Comparison of ENCODE assay signal across 23 cellular contexts in genomic region chr7:52781250-52781649, GRCh38.
"Had no signal": no experiment of that assay in that cellular context is flagged by ENCODE, and none has a peak within 500 bp of the region (broad histone marks: within the 10 kb centered on the region; RNA-seq: fewer than 3 reads in every experiment).

No MANE protein-coding gene starts in this region.

- FAIRE-seq: frontal cortex, pancreas had no signal

- H3K4me1 ChIP-seq: pancreas, right lobe of liver, stomach, thyroid gland had no signal

- H3K36me3 ChIP-seq: neutrophil, pancreas, right lobe of liver, stomach, thyroid gland had no signal

- ATAC-seq: left lobe of liver; naive thymus-derived CD8-positive, alpha-beta T cell; pancreas; right lobe of liver had no signal

- H3K27ac ChIP-seq: dorsolateral prefrontal cortex, neutrophil, pancreas, right lobe of liver, stomach, thyroid gland had no signal

- H3K4me3 ChIP-seq: dorsolateral prefrontal cortex, pancreas, right lobe of liver, smooth muscle cell, stomach, thyroid gland had no signal

- H3K27me3 ChIP-seq: dorsolateral prefrontal cortex, neutrophil, pancreas, right lobe of liver, stomach, thyroid gland had no signal

- DNase-seq: cerebellar nuclear complex; dorsolateral prefrontal cortex; effector CD4-positive, alpha-beta T cell; hypothalamus; immature natural killer cell; islet precursor cell; mesenchymal stem cell; midbrain; naive thymus-derived CD8-positive, alpha-beta T cell; nephron progenitor cell; pancreas; right lobe of liver; stimulated activated CD4-positive, alpha-beta T cell treated with anti-CD3 and anti-CD28 coated beads, Interleukin-12 subunit alpha, Interleukin-12 subunit beta, amount 100 ng/mL, for 4 hours; stimulated activated CD4-positive, alpha-beta T cell treated with anti-CD3 and anti-CD28 coated beads, Interleukin-1b, Interleukin-23, amount 100 ng/mL, for 48 hours; stimulated activated CD4-positive, alpha-beta T cell treated with anti-CD3 and anti-CD28 coated beads, Interleukin-4, amount 100 ng/mL, for 1 hour; stimulated activated CD8-positive, alpha-beta memory T cell treated with anti-CD3 and anti-CD28 coated beads, Interleukin-4, amount 100 ng/mL, for 48 hours; stimulated activated naive CD4-positive, alpha-beta T cell; stomach; thyroid gland had no signal

- H3K9me3 ChIP-seq: neutrophil, pancreas, right lobe of liver, thyroid gland had no signal

- H3K4me2 ChIP-seq: smooth muscle cell had no signal
